ENCODE assay signal across 18 cellular contexts in the genomic region with DNA sequence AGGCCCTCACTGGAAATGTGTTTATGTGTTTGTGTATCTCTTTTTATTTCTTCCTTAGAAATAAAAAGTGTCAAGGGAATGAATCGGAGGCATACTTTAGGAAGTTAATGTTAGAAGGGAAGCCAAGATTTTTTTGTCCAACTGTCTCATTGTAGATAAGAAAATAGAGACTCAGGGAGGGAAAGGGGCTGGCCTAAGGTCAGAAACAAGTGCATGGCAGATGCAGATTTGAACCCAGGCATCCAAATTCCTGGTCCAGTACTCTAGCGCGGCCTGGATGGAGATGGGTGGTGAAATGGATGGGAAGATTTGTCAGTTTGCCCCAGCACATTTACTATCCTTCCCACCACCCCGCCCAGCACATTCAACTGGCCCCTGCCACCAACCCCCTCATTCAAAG. TPM values are rescaled to one million over a fixed set of nuclear protein-coding genes. Genes with fewer than 3 reads are reported as not detected.
A peak's percentile ranks its signal among the peaks of the same experiment; 100 is the strongest.
DNase-seq lines count a peak whose midpoint lies in the region; ATAC-seq, FAIRE-seq and TF ChIP-seq lines count a peak whose summit lies in the region.
"Had no signal": no experiment of that assay in that cellular context is flagged by ENCODE, and none has a peak within 500 bp of the region (broad histone marks: within the 10 kb centered on the region; RNA-seq: fewer than 3 reads in every experiment).

No MANE protein-coding gene starts in this region.

- H3K4me1 ChIP-seq in liver (ENCODE audit: control insufficient read depth in 4 of 4, insufficient read depth in 4 of 4, low read length in 3 of 4) (peaks cover 37 to 93% (median 69%) of the 10 kb centered on the region in 4 donors), HepG2 (ENCODE audit: insufficient read depth, low read length) (peaks cover 30% of the 10 kb centered on the region), upper lobe of right lung (peaks cover 61% of the 10 kb centered on the region)

- H3K27me3 Mint-ChIP-seq in chondrocyte (ENCODE audit: low read depth): no peaks in the 10 kb centered on the region
- no peaks in the 10 kb centered on the region for H3K27me3 Mint-ChIP-seq in naive thymus-derived CD8-positive, alpha-beta T cell

- no peaks in the 10 kb centered on the region for H3K9me3 ChIP-seq in liver (ENCODE audit: control insufficient read depth in 4 of 4, low read length in 3 of 4)
- H3K9me3 ChIP-seq in HepG2 (ENCODE audit: low read length): no peaks in the 10 kb centered on the region
- no peaks in the 10 kb centered on the region for H3K9me3 ChIP-seq in upper lobe of right lung
- H3K9me3 ChIP-seq: adrenal gland, vagina had no signal

- in situ Hi-C loops in HepG2 (cut with HindIII; ENCODE audit: extremely low pct_ligation_motif_present, low pct_unique_long_range_greater_than_20kb): no loop called here

- H3K27ac ChIP-seq in liver (ENCODE audit: low read depth in 1 of 2, low read length in 2 of 2): peak overlapping the region; percentile 73 to 88
- no peak overlapping the region for H3K27ac ChIP-seq in HepG2 (ENCODE audit: extremely low read length, insufficient read depth, low read length)
- peak overlapping the region; percentile 5 for H3K27ac ChIP-seq in upper lobe of right lung
- H3K27ac ChIP-seq: PC-9, vagina had no signal

- H3K36me3 Mint-ChIP-seq in chondrocyte (ENCODE audit: low read depth): peaks cover 31% of the 10 kb centered on the region
- H3K36me3 Mint-ChIP-seq in naive thymus-derived CD8-positive, alpha-beta T cell: peaks cover 0 to 64% (median 26%) of the 10 kb centered on the region in 3 donors

- H3K27me3 ChIP-seq in liver (ENCODE audit: control insufficient read depth in 4 of 4, insufficient read depth in 4 of 4, low read length in 3 of 4) (no peaks in the 10 kb centered on the region), HepG2 (ENCODE audit: control insufficient read depth in 1 of 2, insufficient read depth in 2 of 2, low read length in 2 of 2) (no peaks in the 10 kb centered on the region), upper lobe of right lung (no peaks in the 10 kb centered on the region)
- H3K27me3 ChIP-seq: adrenal gland, vagina had no signal

- H3K4me3 Mint-ChIP-seq in chondrocyte (ENCODE audit: unreplicated experiment): no peak overlapping the region
- no peak overlapping the region for H3K4me3 Mint-ChIP-seq in naive thymus-derived CD8-positive, alpha-beta T cell
- H3K4me3 Mint-ChIP-seq: stimulated activated effector memory CD8-positive, alpha-beta T cell treated with anti-CD3 and anti-CD28 coated beads, Interleukin-12 subunit alpha, Interleukin-12 subunit beta, amount 100 ng/mL, for 72 hours had no signal

- CTCF ChIA-PET in HepG2 (lab: Yijun Ruan, JAX; ENCODE audit: low intra/inter-chr PET ratio, low total read pairs): no interaction called here

- no peak for DNase-seq in HepG2 (ENCODE audit: low spot score)
- DNase-seq in chondrocyte (ENCODE audit: low spot score): no peak
- no peak for DNase-seq in naive thymus-derived CD8-positive, alpha-beta T cell
- no peak for DNase-seq in upper lobe of right lung
- no peak for DNase-seq in ecto neural progenitor cell (ENCODE audit: low spot score)
- no peak for DNase-seq in NCI-H2196 treated with DMSO at 0.1 percent for 48 hours (lab: John Stamatoyannopoulos, UW; ENCODE audit: unreplicated experiment)
- DNase-seq: activated CD8-positive, alpha-beta memory T cell treated with anti-CD3 and anti-CD28 coated beads, Interleukin-2, amount 50 U/mL, for 4 hours; DMS153; NCI-H1694; NCI-H510A; SW 1271 had no signal

- no peak overlapping the region for H3K9ac ChIP-seq in liver (ENCODE audit: low read depth in 1 of 2, low read length in 2 of 2)
- no peak overlapping the region for H3K9ac ChIP-seq in HepG2 (ENCODE audit: insufficient read depth, low read depth, low read length)

- peak overlapping the region; percentile 6 for H3K27ac Mint-ChIP-seq in chondrocyte (ENCODE audit: unreplicated experiment)
- peak overlapping the region in 9 of 10 donors; percentile 18 to 92 (median 70) for H3K27ac Mint-ChIP-seq in naive thymus-derived CD8-positive, alpha-beta T cell

- H3K4me3 ChIP-seq in liver (ENCODE audit: low read depth in 1 of 3, low read length in 3 of 3): no peak overlapping the region
- no peak overlapping the region for H3K4me3 ChIP-seq in HepG2 (replicated peaks in 1 of 3; ENCODE audit: insufficient read depth in 1 of 3, low read depth in 2 of 3, low read length in 3 of 3)
- H3K4me3 ChIP-seq in upper lobe of right lung: no peak overlapping the region
- H3K4me3 ChIP-seq: adrenal gland, PC-9, vagina had no signal

- H2AFZ ChIP-seq in HepG2 (ENCODE audit: low read length): no peak overlapping the region
- H2AFZ ChIP-seq: PC-9 had no signal

- no peak for FAIRE-seq in HepG2 (lab: Jason Lieb, UNC)
- FAIRE-seq: colon had no signal

- WGBS in liver: 75% methylated on average over 4 of the region's 4 CpGs
- 95% methylated on average over 4 of the region's 4 CpGs for WGBS in HepG2 (ENCODE audit: low lambda C conversion rate)

- no peaks in the 10 kb centered on the region for H3K9me3 Mint-ChIP-seq in chondrocyte (ENCODE audit: low read depth)
- H3K9me3 Mint-ChIP-seq in naive thymus-derived CD8-positive, alpha-beta T cell: no peaks in the 10 kb centered on the region
- H3K9me3 Mint-ChIP-seq: stimulated activated effector memory CD8-positive, alpha-beta T cell treated with anti-CD3 and anti-CD28 coated beads, Interleukin-12 subunit alpha, Interleukin-12 subunit beta, amount 100 ng/mL, for 72 hours had no signal

- H4K20me1 ChIP-seq in HepG2 (ENCODE audit: insufficient read depth, low read length): no peaks in the 10 kb centered on the region

- H3K36me3 ChIP-seq in liver (ENCODE audit: control insufficient read depth in 4 of 4, insufficient read depth in 3 of 4, low read depth in 1 of 4, low read length in 3 of 4) (no peaks in the 10 kb centered on the region), HepG2 (replicated peaks in 1 of 2; ENCODE audit: control insufficient read depth in 1 of 2, insufficient read depth in 2 of 2, low read length in 2 of 2) (peaks cover 4 to 9% of the 10 kb centered on the region in 2 experiments), upper lobe of right lung (peaks cover 36% of the 10 kb centered on the region)

- POLR2A ChIA-PET in HepG2 (lab: Yijun Ruan, JAX): no interaction called here
- POLR2A ChIA-PET in naive thymus-derived CD8-positive, alpha-beta T cell (lab: Charles Lee): interaction anchor here (1.0 kb wide), 1 partner anchor 39 kb away, joined by 3 read pairs; no protein-coding TSS in a partner anchor

- H3K79me2 ChIP-seq in HepG2 (ENCODE audit: insufficient read depth, low read length): no peaks in the 10 kb centered on the region

- no peak for TF ChIP-seq EP300 in HepG2 (IDR thresholded peaks at IDR 0.05; ENCODE audit: low read depth in 2 of 2, low read length in 2 of 2)
- no peak for TF ChIP-seq EP300 in HepG2 (CRISPR knock-in tag; IDR thresholded peaks at IDR 0.05; ENCODE audit: borderline replicate concordance)

- intact Hi-C loops in HepG2 (cut with micrococcal nuclease; ENCODE audit: unreplicated experiment) (no loop called here), upper lobe of right lung (cut with DNase I) (no loop called here)

- no peak for TF ChIP-seq POLR2A in HepG2 (IDR thresholded peaks at IDR 0.05; ENCODE audit: insufficient read depth in 1 of 2, low read depth in 2 of 2, low read length in 2 of 2)

- TF ChIP-seq CTCF in liver (IDR thresholded peaks at IDR 0.05; ENCODE audit: low read depth, low read length, missing input control): no peak
- no peak for TF ChIP-seq CTCF in HepG2 (CRISPR knock-in tag; IDR thresholded peaks at IDR 0.05)
- TF ChIP-seq CTCF in chondrocyte (IDR thresholded peaks at IDR 0.05): no peak
- TF ChIP-seq CTCF in upper lobe of right lung (IDR thresholded peaks at IDR 0.05): no peak

- no peak for ATAC-seq in HepG2
- ATAC-seq in naive thymus-derived CD8-positive, alpha-beta T cell: no peak
- no peak for ATAC-seq in upper lobe of right lung
- ATAC-seq in HG03571 (IDR thresholded peaks at IDR 0.05; ENCODE audit: unreplicated experiment): no peak
- ATAC-seq: stimulated activated effector memory CD8-positive, alpha-beta T cell treated with anti-CD3 and anti-CD28 coated beads, Interleukin-12 subunit alpha, Interleukin-12 subunit beta, amount 100 ng/mL, for 72 hours had no signal

- no peak overlapping the region for H3K4me2 ChIP-seq in HepG2 (ENCODE audit: low read depth, low read length)

- BruUV-seq in HepG2 (replicated peaks; lab: Mats Ljungman, UMichigan): no TSS peak

- H3K4me1 Mint-ChIP-seq in chondrocyte (ENCODE audit: low read depth): peaks cover 19% of the 10 kb centered on the region
- peaks cover 20 to 50% (median 47%) of the 10 kb centered on the region in 4 donors for H3K4me1 Mint-ChIP-seq in naive thymus-derived CD8-positive, alpha-beta T cell

- TF ChIP-seq RAD21 in liver (IDR thresholded peaks at IDR 0.05): no peak
- TF ChIP-seq RAD21 in HepG2 (CRISPR knock-in tag; IDR thresholded peaks at IDR 0.05): no peak

RNA-seq across cellular contexts. Expression of a gene that starts 19.9 kb away (rescaled TPM):
- total RNA-seq in liver: 100 to 1,000 TPM in 1 of 2 donors, 10 to 100 TPM in 1; 50.9 to 101 TPM
- polyA plus RNA-seq in liver: 10 to 100 TPM; 33.2 to 45.1 TPM
- 26.2 and 29.8 TPM in 2 replicates for total RNA-seq in HepG2 (2016; rRNA removed; fragmentation: Illumina TruSeq; extraction: Trizol)
- total RNA-seq in HepG2 (2016; cell fraction: cytosol; rRNA removed; fragmentation: Illumina TruSeq; extraction: Trizol; ENCODE audit: low read depth): 11.3 and 13.0 TPM in 2 replicates
- 22.8 and 24.5 TPM in 2 replicates for total RNA-seq in HepG2 (2016; cell fraction: insoluble cytoplasmic fraction; rRNA removed; fragmentation: Illumina TruSeq; extraction: Trizol)
- total RNA-seq in HepG2 (2016; cell fraction: membrane; rRNA removed; fragmentation: Illumina TruSeq; extraction: Trizol): 28.9 and 33.7 TPM in 2 replicates
- total RNA-seq in HepG2 (2016; cell fraction: nucleus; rRNA removed; fragmentation: Illumina TruSeq; extraction: Trizol): 16.2 and 22.2 TPM in 2 replicates
- 45.9 and 48.7 TPM in 2 replicates for polyA plus RNA-seq in HepG2 (2011; rRNA removed)
- 40.8 and 45.3 TPM in 2 replicates for polyA plus RNA-seq in HepG2 (2011; cell fraction: cytosol; rRNA removed)
- polyA plus RNA-seq in HepG2 (2011; cell fraction: nucleus; rRNA removed): 57.3 and 59.8 TPM in 2 replicates
- polyA plus RNA-seq in HepG2 (2012): 52.5 and 57.8 TPM in 2 replicates
- polyA plus RNA-seq in HepG2 (2016; cell fraction: cytosol; fragmentation: Illumina TruSeq; extraction: Trizol; ENCODE audit: low read depth): 16.8 and 17.8 TPM in 2 replicates
- 26.4 and 35.7 TPM in 2 replicates for polyA plus RNA-seq in HepG2 (2016; cell fraction: insoluble cytoplasmic fraction; fragmentation: Illumina TruSeq; extraction: Trizol; ENCODE audit: low read depth)
- polyA plus RNA-seq in HepG2 (2016; cell fraction: membrane; fragmentation: Illumina TruSeq; extraction: Trizol; ENCODE audit: low read depth): 31.5 and 33.1 TPM in 2 replicates
- polyA plus RNA-seq in HepG2 (2016; cell fraction: nucleus; fragmentation: Illumina TruSeq; extraction: Trizol; ENCODE audit: insufficient read depth, low read depth): 29.8 and 34.0 TPM in 2 replicates
- polyA minus RNA-seq in HepG2 (2011; rRNA and poly(A)+ RNA removed; ENCODE audit: low replicate concordance): 45.2 and 73.0 TPM in 2 replicates
- 45.8 and 51.1 TPM in 2 replicates for polyA minus RNA-seq in HepG2 (2011; cell fraction: cytosol; rRNA and poly(A)+ RNA removed)
- polyA minus RNA-seq in HepG2 (2011; cell fraction: nucleus; rRNA and poly(A)+ RNA removed): 50.0 and 60.3 TPM in 2 replicates
- total RNA-seq in chondrocyte: 47.2 to 75.6 TPM (median 74.0 TPM) in 3 replicates
- 100 to 1,000 TPM; 138 to 140 TPM for total RNA-seq in naive thymus-derived CD8-positive, alpha-beta T cell
- polyA plus RNA-seq in naive thymus-derived CD8-positive, alpha-beta T cell: 10 to 100 TPM; 25.6 to 37.5 (median 29.8) TPM
- total RNA-seq in upper lobe of right lung: 120 TPM

RNA-seq across cellular contexts. Expression of a gene that starts 56.9 kb away (rescaled TPM):
- 100 to 1,000 TPM; 137 to 215 TPM for total RNA-seq in liver
- 100 to 1,000 TPM in 1 of 2 donors, 10 to 100 TPM in 1; 52.7 to 116 TPM for polyA plus RNA-seq in liver
- 125 and 154 TPM in 2 replicates for total RNA-seq in HepG2 (2016; rRNA removed; fragmentation: Illumina TruSeq; extraction: Trizol)
- 13.0 and 15.5 TPM in 2 replicates for total RNA-seq in HepG2 (2016; cell fraction: cytosol; rRNA removed; fragmentation: Illumina TruSeq; extraction: Trizol; ENCODE audit: low read depth)
- 125 and 156 TPM in 2 replicates for total RNA-seq in HepG2 (2016; cell fraction: insoluble cytoplasmic fraction; rRNA removed; fragmentation: Illumina TruSeq; extraction: Trizol)
- 28.1 and 29.3 TPM in 2 replicates for total RNA-seq in HepG2 (2016; cell fraction: membrane; rRNA removed; fragmentation: Illumina TruSeq; extraction: Trizol)
- 84.2 and 86.1 TPM in 2 replicates for total RNA-seq in HepG2 (2016; cell fraction: nucleus; rRNA removed; fragmentation: Illumina TruSeq; extraction: Trizol)
- 103 and 120 TPM in 2 replicates for polyA plus RNA-seq in HepG2 (2011; rRNA removed)
- polyA plus RNA-seq in HepG2 (2011; cell fraction: cytosol; rRNA removed): 124 and 134 TPM in 2 replicates
- 132 and 143 TPM in 2 replicates for polyA plus RNA-seq in HepG2 (2011; cell fraction: nucleus; rRNA removed)
- 69.6 and 82.1 TPM in 2 replicates for polyA plus RNA-seq in HepG2 (2012)
- polyA plus RNA-seq in HepG2 (2016; cell fraction: cytosol; fragmentation: Illumina TruSeq; extraction: Trizol; ENCODE audit: low read depth): 9.6 and 11.8 TPM in 2 replicates
- polyA plus RNA-seq in HepG2 (2016; cell fraction: insoluble cytoplasmic fraction; fragmentation: Illumina TruSeq; extraction: Trizol; ENCODE audit: low read depth): 126 and 134 TPM in 2 replicates
- polyA plus RNA-seq in HepG2 (2016; cell fraction: membrane; fragmentation: Illumina TruSeq; extraction: Trizol; ENCODE audit: low read depth): 18.1 and 19.2 TPM in 2 replicates
- 81.8 and 98.3 TPM in 2 replicates for polyA plus RNA-seq in HepG2 (2016; cell fraction: nucleus; fragmentation: Illumina TruSeq; extraction: Trizol; ENCODE audit: insufficient read depth, low read depth)
- polyA minus RNA-seq in HepG2 (2011; rRNA and poly(A)+ RNA removed; ENCODE audit: low replicate concordance): 67.1 and 157 TPM in 2 replicates
- polyA minus RNA-seq in HepG2 (2011; cell fraction: cytosol; rRNA and poly(A)+ RNA removed): 96.9 and 110 TPM in 2 replicates
- 81.6 and 116 TPM in 2 replicates for polyA minus RNA-seq in HepG2 (2011; cell fraction: nucleus; rRNA and poly(A)+ RNA removed)
- 333 to 456 TPM (median 450 TPM) in 3 replicates for total RNA-seq in chondrocyte
- total RNA-seq in naive thymus-derived CD8-positive, alpha-beta T cell: 100 to 1,000 TPM; 334 to 359 TPM
- 100 to 1,000 TPM; 242 to 318 (median 254) TPM for polyA plus RNA-seq in naive thymus-derived CD8-positive, alpha-beta T cell
- total RNA-seq in upper lobe of right lung: 143 TPM
